1 cellular context compared by ENCODE assay signal in the genomic region with DNA sequence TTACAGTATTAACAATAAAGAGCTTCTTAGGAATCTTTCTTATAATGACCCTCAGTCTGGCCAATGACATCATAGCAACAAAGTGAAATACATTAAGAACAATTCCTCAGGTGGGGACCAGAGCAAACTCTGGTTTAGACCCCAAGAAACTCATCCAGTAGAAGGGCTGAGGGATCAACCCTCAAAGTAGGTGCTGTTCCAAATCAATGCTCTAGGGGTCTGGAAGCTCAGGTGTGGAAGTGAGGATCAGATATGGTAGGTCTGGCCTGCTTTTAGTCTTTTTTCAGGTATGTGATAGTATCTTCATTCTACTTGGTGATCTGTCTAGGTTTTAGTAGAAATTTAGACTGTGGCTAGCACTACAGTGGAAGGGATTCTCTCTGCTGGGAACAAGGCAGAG.
TF ChIP-seq lines count a peak whose summit lies in the region.

No MANE protein-coding gene starts in this region.

TF ChIP-seq in SK-N-SH treated with all-trans-retinoic acid at 6 μM for 48 hours, 23 proteins besides CTCF, POLR2A, EP300 and RAD21 (continued from another document):
- TF ChIP-seq, protein P1, sequence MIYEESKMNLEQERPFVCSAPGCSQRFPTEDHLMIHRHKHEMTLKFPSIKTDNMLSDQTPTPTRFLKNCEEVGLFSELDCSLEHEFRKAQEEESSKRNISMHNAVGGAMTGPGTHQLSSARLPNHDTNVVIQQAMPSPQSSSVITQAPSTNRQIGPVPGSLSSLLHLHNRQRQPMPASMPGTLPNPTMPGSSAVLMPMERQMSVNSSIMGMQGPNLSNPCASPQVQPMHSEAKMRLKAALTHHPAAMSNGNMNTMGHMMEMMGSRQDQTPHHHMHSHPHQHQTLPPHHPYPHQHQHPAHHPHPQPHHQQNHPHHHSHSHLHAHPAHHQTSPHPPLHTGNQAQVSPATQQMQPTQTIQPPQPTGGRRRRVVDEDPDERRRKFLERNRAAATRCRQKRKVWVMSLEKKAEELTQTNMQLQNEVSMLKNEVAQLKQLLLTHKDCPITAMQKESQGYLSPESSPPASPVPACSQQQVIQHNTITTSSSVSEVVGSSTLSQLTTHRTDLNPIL (CRISPR knock-in tag; IDR thresholded peaks at IDR 0.05; ENCODE audit: low read depth) = no peak
- TF ChIP-seq, protein P2, sequence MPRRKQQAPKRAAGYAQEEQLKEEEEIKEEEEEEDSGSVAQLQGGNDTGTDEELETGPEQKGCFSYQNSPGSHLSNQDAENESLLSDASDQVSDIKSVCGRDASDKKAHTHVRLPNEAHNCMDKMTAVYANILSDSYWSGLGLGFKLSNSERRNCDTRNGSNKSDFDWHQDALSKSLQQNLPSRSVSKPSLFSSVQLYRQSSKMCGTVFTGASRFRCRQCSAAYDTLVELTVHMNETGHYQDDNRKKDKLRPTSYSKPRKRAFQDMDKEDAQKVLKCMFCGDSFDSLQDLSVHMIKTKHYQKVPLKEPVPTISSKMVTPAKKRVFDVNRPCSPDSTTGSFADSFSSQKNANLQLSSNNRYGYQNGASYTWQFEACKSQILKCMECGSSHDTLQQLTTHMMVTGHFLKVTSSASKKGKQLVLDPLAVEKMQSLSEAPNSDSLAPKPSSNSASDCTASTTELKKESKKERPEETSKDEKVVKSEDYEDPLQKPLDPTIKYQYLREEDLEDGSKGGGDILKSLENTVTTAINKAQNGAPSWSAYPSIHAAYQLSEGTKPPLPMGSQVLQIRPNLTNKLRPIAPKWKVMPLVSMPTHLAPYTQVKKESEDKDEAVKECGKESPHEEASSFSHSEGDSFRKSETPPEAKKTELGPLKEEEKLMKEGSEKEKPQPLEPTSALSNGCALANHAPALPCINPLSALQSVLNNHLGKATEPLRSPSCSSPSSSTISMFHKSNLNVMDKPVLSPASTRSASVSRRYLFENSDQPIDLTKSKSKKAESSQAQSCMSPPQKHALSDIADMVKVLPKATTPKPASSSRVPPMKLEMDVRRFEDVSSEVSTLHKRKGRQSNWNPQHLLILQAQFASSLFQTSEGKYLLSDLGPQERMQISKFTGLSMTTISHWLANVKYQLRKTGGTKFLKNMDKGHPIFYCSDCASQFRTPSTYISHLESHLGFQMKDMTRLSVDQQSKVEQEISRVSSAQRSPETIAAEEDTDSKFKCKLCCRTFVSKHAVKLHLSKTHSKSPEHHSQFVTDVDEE (CRISPR knock-in tag; IDR thresholded peaks at IDR 0.05) = no peak
- TF ChIP-seq ZNF70 (CRISPR knock-in tag; IDR thresholded peaks at IDR 0.05) (no peak), ESRRG (CRISPR knock-in tag; IDR thresholded peaks at IDR 0.05) (no peak), ZNF565 (CRISPR knock-in tag; conservative IDR thresholded peaks at IDR 0.05; ENCODE audit: low read depth) (no peak)
